Comparison of ENCODE assay signal across 16 cellular contexts in genomic region chr5:2582106-2582505, GRCh38.
A peak's percentile ranks its signal among the peaks of the same experiment; 100 is the strongest.
DNase-seq lines count a peak whose midpoint lies in the region; TF ChIP-seq lines count a peak whose summit lies in the region.
"Had no signal": no experiment of that assay in that cellular context is flagged by ENCODE, and none has a peak within 500 bp of the region (broad histone marks: within the 10 kb centered on the region; RNA-seq: fewer than 3 reads in every experiment).

No MANE protein-coding gene starts in this region.

- H2BK120ac ChIP-seq in neuronal stem cell (ENCODE audit: low read depth, low read length) (no peak overlapping the region), mesenchymal stem cell (ENCODE audit: low read depth, low read length) (no peak overlapping the region)

- H2BK15ac ChIP-seq in neuronal stem cell (ENCODE audit: low read length), result no peak overlapping the region
- no peak overlapping the region for H2BK15ac ChIP-seq in mesenchymal stem cell (ENCODE audit: low read depth, poor library complexity, severe bottlenecking)

- H3K79me1 ChIP-seq in neuronal stem cell (ENCODE audit: low read depth, low read length) (no peaks in the 10 kb centered on the region), mesenchymal stem cell (replicated peaks; ENCODE audit: low read length, poor library complexity, severe bottlenecking) (no peaks in the 10 kb centered on the region)

- H3K27ac ChIP-seq in neuronal stem cell (replicated peaks; ENCODE audit: low read length), result no peak overlapping the region
- H3K27ac ChIP-seq in mesenchymal stem cell (ENCODE audit: low read length, poor library complexity, severe bottlenecking), result no peak overlapping the region
- H3K27ac ChIP-seq: 22Rv1, A549, BLaER1 had no signal

- no peaks in the 10 kb centered on the region for H3K4me1 ChIP-seq in neuronal stem cell (ENCODE audit: control insufficient read depth in 2 of 2, insufficient read depth in 1 of 2, low read depth in 1 of 2, low read length in 2 of 2)
- H3K4me1 ChIP-seq in mesenchymal stem cell (ENCODE audit: control insufficient read depth, insufficient read depth, low read depth, low read length), result no peaks in the 10 kb centered on the region
- H3K4me1 ChIP-seq: A549 had no signal

- H3K4me2 ChIP-seq in neuronal stem cell (ENCODE audit: insufficient read depth, low read length, poor library complexity, severe bottlenecking), result no peak overlapping the region
- no peak overlapping the region for H3K4me2 ChIP-seq in mesenchymal stem cell (ENCODE audit: low read length, poor library complexity, severe bottlenecking)
- H3K4me2 ChIP-seq: A549 had no signal

- no peak overlapping the region for H3K4me3 ChIP-seq in LNCaP clone FGC (ENCODE audit: low read depth, low read length)
- no peak overlapping the region for H3K4me3 ChIP-seq in neuronal stem cell (ENCODE audit: low read length in 2 of 2)
- H3K4me3 ChIP-seq in mesenchymal stem cell (ENCODE audit: insufficient read depth in 1 of 2, low read depth in 1 of 2, low read length in 2 of 2), result no peak overlapping the region
- H3K4me3 ChIP-seq: A549, BLaER1 had no signal

- H3K18ac ChIP-seq in neuronal stem cell (ENCODE audit: low read length) (peak overlapping the region; percentile 57), mesenchymal stem cell (ENCODE audit: low read depth in 1 of 2, low read length in 2 of 2) (no peak overlapping the region)

- H4K91ac ChIP-seq in neuronal stem cell (ENCODE audit: low read depth, low read length, poor library complexity), result no peak overlapping the region
- no peak overlapping the region for H4K91ac ChIP-seq in mesenchymal stem cell (ENCODE audit: low read length)

- H2BK12ac ChIP-seq in neuronal stem cell (ENCODE audit: low read length) (peak overlapping the region; percentile 28), mesenchymal stem cell (ENCODE audit: low read length in 2 of 2) (no peak overlapping the region)

- no peaks in the 10 kb centered on the region for H3K27me3 ChIP-seq in neuronal stem cell (ENCODE audit: control insufficient read depth in 3 of 3, insufficient read depth in 3 of 3, low read depth in 1 of 3, low read length in 3 of 3)
- H3K27me3 ChIP-seq in mesenchymal stem cell (ENCODE audit: control insufficient read depth in 1 of 2, insufficient read depth in 1 of 2, low read length in 2 of 2), result no peaks in the 10 kb centered on the region
- H3K27me3 ChIP-seq: BLaER1 had no signal

- H2AFZ ChIP-seq in neuronal stem cell (ENCODE audit: low read length) (no peak overlapping the region), mesenchymal stem cell (ENCODE audit: low read depth, low read length) (no peak overlapping the region)

- H2BK5ac ChIP-seq in neuronal stem cell (ENCODE audit: low read length), result no peak overlapping the region
- H2BK5ac ChIP-seq in mesenchymal stem cell (ENCODE audit: low read depth, low read length, poor library complexity, severe bottlenecking), result no peak overlapping the region

- WGBS in neuronal stem cell (ENCODE audit: extremely low coverage in 2 of 2, insufficient read length in 2 of 2, insufficient replicate concordance in 1 of 2), 2 donors, result no CpG with 5 or more reads among the region's 7 CpGs
- WGBS in mesenchymal stem cell, result 81% methylated on average over 7 of the region's 7 CpGs

- H3K4ac ChIP-seq in neuronal stem cell (ENCODE audit: low read length) (no peak overlapping the region), mesenchymal stem cell (ENCODE audit: low read depth in 1 of 2, low read length in 2 of 2) (no peak overlapping the region)

- H2AK5ac ChIP-seq in neuronal stem cell (ENCODE audit: low read depth, low read length) (no peak overlapping the region), mesenchymal stem cell (ENCODE audit: low read length, severe bottlenecking) (no peak overlapping the region)

- H3K36me3 ChIP-seq in neuronal stem cell (replicated peaks in 1 of 2; ENCODE audit: control insufficient read depth in 2 of 2, insufficient read depth in 2 of 2, low read length in 2 of 2) (no peaks in the 10 kb centered on the region), mesenchymal stem cell (ENCODE audit: control insufficient read depth in 1 of 2, insufficient read depth in 2 of 2, low read depth in 1 of 2, low read length in 2 of 2) (no peaks in the 10 kb centered on the region)
- H3K36me3 ChIP-seq: BLaER1 had no signal

- no peak overlapping the region for H4K8ac ChIP-seq in neuronal stem cell (ENCODE audit: low read depth, low read length)
- H4K8ac ChIP-seq in mesenchymal stem cell (ENCODE audit: low read length), result no peak overlapping the region

- DNase-seq in NCI-H2029 (lab: John Stamatoyannopoulos, UW) (peak; percentile 6), NCI-H2029 treated with DMSO at 0.1 percent for 48 hours (lab: John Stamatoyannopoulos, UW) (no peak), LNCaP clone FGC (ENCODE audit: low read depth) (no peak), islet precursor cell (peak; percentile 39), neuronal stem cell (ENCODE audit: low spot score) (no peak), mesenchymal stem cell (no peak)
- no peak for DNase-seq in stimulated activated CD4-positive, alpha-beta T cell treated with anti-CD3 and anti-CD28 coated beads, Interleukin-2, amount 100 ng/mL, for 24 hours
- DNase-seq: Calu3; CD4-positive, alpha-beta memory T cell; DMS79 treated with DMSO at 0.1 percent for 48 hours; GF-D8; GOT3; H7 had no signal

- H3K14ac ChIP-seq in neuronal stem cell (ENCODE audit: low read length) (no peak overlapping the region), mesenchymal stem cell (ENCODE audit: low read length in 2 of 2) (no peak overlapping the region)

- no peak overlapping the region for H3K23ac ChIP-seq in neuronal stem cell (ENCODE audit: low read depth, low read length, poor library complexity)
- no peak overlapping the region for H3K23ac ChIP-seq in mesenchymal stem cell (ENCODE audit: low read length in 2 of 2)

- peak; percentile 25; the same call in 1 of the 2 replicates for TF ChIP-seq CTCF in LNCaP clone FGC (IDR thresholded peaks at IDR 0.05; ENCODE audit: control insufficient read depth, extremely low read depth, insufficient read depth)

- H3K9ac ChIP-seq in neuronal stem cell (ENCODE audit: low read depth, low read length, poor library complexity) (no peak overlapping the region), mesenchymal stem cell (ENCODE audit: low read length) (no peak overlapping the region)
- H3K9ac ChIP-seq: BLaER1 had no signal

- H3K9me3 ChIP-seq in neuronal stem cell (replicated peaks in 1 of 2; ENCODE audit: control insufficient read depth in 2 of 2, insufficient read depth in 1 of 2, low read depth in 1 of 2, low read length in 2 of 2), result no peaks in the 10 kb centered on the region
- H3K9me3 ChIP-seq in mesenchymal stem cell (ENCODE audit: control insufficient read depth, low read length), result peaks cover 18% of the 10 kb centered on the region
- H3K9me3 ChIP-seq: A549 had no signal

Comparison
In these comparisons a context has a peak if more than half of its experiments do, and no peak if none do; other contexts are left out.
1. DNase-seq: peak in NCI-H2029 (single experiment) and islet precursor cell (single experiment); none in NCI-H2029 treated with DMSO at 0.1 percent for 48 hours (single experiment), LNCaP clone FGC (single experiment), neuronal stem cell (single experiment), stimulated activated CD4-positive, alpha-beta T cell treated with anti-CD3 and anti-CD28 coated beads, Interleukin-2, amount 100 ng/mL, for 24 hours (0 of 2) and mesenchymal stem cell (single experiment).